ENCODE assay signal across 17 cellular contexts in genomic region chr21:41972511-41973205, GRCh38.
"Had no signal": no experiment of that assay in that cellular context is flagged by ENCODE, and none has a peak within 500 bp of the region (broad histone marks: within the 10 kb centered on the region; RNA-seq: fewer than 3 reads in every experiment).

No MANE protein-coding gene starts in this region.

- H3K9me3 ChIP-seq: gastrocnemius medialis, heart left ventricle, SJSA1, suprapubic skin, upper lobe of left lung had no signal

- H3K4me3 ChIP-seq: gastrocnemius medialis, heart left ventricle, SJSA1, skin epidermis, suprapubic skin, upper lobe of left lung had no signal

- H3K36me3 ChIP-seq: gastrocnemius medialis, heart left ventricle, SJSA1, suprapubic skin, upper lobe of left lung had no signal

- H3K27me3 ChIP-seq: gastrocnemius medialis, heart left ventricle, SJSA1, suprapubic skin, upper lobe of left lung had no signal

- DNase-seq: activated B cell treated with CpG ODN at 0.5 μM for 24 hours; activated CD4-positive, alpha-beta T cell treated with anti-CD3 and anti-CD28 coated beads, Interleukin-2, amount 50 U/mL, for 4 hours; activated naive CD4-positive, alpha-beta T cell treated with anti-CD3 and anti-CD28 coated beads for 36 hours; mammary epithelial cell; naive B cell; right cardiac atrium; stimulated activated CD4-positive, alpha-beta T cell treated with anti-CD3 and anti-CD28 coated beads, Interleukin-4, amount 100 ng/mL, for 4 hours; stimulated activated CD8-positive, alpha-beta memory T cell treated with anti-CD3 and anti-CD28 coated beads, Interleukin-4, amount 100 ng/mL, for 48 hours; stimulated activated naive CD4-positive, alpha-beta T cell treated with Interleukin-2 at 50 U/mL for 16 hours; SW 1271 had no signal

- H3K4me1 ChIP-seq: SJSA1 had no signal

- H3K27ac ChIP-seq: epithelial cell of prostate, gastrocnemius medialis, SJSA1, suprapubic skin, upper lobe of left lung had no signal
